20 cellular contexts compared by ENCODE assay signal in genomic region chrX:94977562-94977961, GRCh38.
"Had no signal": no experiment of that assay in that cellular context is flagged by ENCODE, and none has a peak within 500 bp of the region (broad histone marks: within the 10 kb centered on the region; RNA-seq: fewer than 3 reads in every experiment).

No MANE protein-coding gene starts in this region.

- H3K27ac ChIP-seq: heart left ventricle, left lung, lower lobe of right lung, neutrophil, spleen, tibial nerve, upper lobe of right lung, vagina had no signal

- ATAC-seq: esophagus mucosa; heart left ventricle; left lung; lower lobe of right lung; sciatic nerve; stimulated activated memory B cell treated with anti-CD40 and anti-IgM and Interleukin-4, amounts not matched to agents 10 μg/mL and 1 μg/mL and 100 μg/mL, for 72 hours; upper lobe of right lung had no signal

- H3K4me3 ChIP-seq: heart left ventricle, left lung, lower lobe of right lung, spleen, tibial nerve, upper lobe of right lung, vagina had no signal

- H3K27me3 ChIP-seq: left lung, neutrophil, tibial nerve, upper lobe of right lung, vagina had no signal

- H3K36me3 ChIP-seq: heart left ventricle, left lung, lower lobe of right lung, neutrophil, spleen, tibial nerve, upper lobe of right lung, vagina had no signal

- DNase-seq: effector memory CD4-positive, alpha-beta T cell; heart left ventricle; hypothalamus; islet precursor cell; left lung; lower lobe of right lung; midbrain; naive B cell; posterior cingulate gyrus; spleen; stimulated activated CD4-positive, alpha-beta T cell treated with anti-CD3 and anti-CD28 coated beads, Interleukin-15, amount 100 ng/mL, for 24 hours; stimulated activated CD4-positive, alpha-beta T cell treated with anti-CD3 and anti-CD28 coated beads, Interleukin-1b, Interleukin-23, amount 100 ng/mL, for 48 hours; stimulated activated CD4-positive, alpha-beta T cell treated with anti-CD3 and anti-CD28 coated beads, Interleukin-4, amount 100 ng/mL, for 24 hours; upper lobe of right lung had no signal

- H3K4me1 ChIP-seq: heart left ventricle, left lung, lower lobe of right lung, spleen, tibial nerve, upper lobe of right lung, vagina had no signal

- H3K9me3 ChIP-seq: heart left ventricle, left lung, lower lobe of right lung, neutrophil, spleen, tibial nerve, upper lobe of right lung, vagina had no signal
